ENCODE assay signal across 17 cellular contexts in genomic region chr5:172545291-172545761, GRCh38.
DNase-seq lines count a peak whose midpoint lies in the region; ATAC-seq and TF ChIP-seq lines count a peak whose summit lies in the region.
"Had no signal": no experiment of that assay in that cellular context is flagged by ENCODE, and none has a peak within 500 bp of the region (broad histone marks: within the 10 kb centered on the region; RNA-seq: fewer than 3 reads in every experiment).

No MANE protein-coding gene starts in this region.

- CTCF ChIA-PET in HEK293 (lab: Yijun Ruan, JAX): no interaction called here

- H4K20me1 ChIP-seq in Karpas-422 (ENCODE audit: insufficient read depth, low read depth, low read length): no peaks in the 10 kb centered on the region
- H4K20me1 ChIP-seq: BLaER1 treated with 17β-estradiol and CSF1 and Interleukin-3, amounts not matched to agents 10 nM and 100 nM had no signal

- H3K4me3 ChIP-seq in HEK293 (ENCODE audit: low read depth, low read length) (no peak overlapping the region), endodermal cell (ENCODE audit: low read length) (no peak overlapping the region), sigmoid colon (no peak overlapping the region), Karpas-422 (ENCODE audit: low read length) (no peak overlapping the region)
- H3K4me3 ChIP-seq: BLaER1 treated with 17β-estradiol and CSF1 and Interleukin-3, amounts not matched to agents 10 nM and 100 nM; GM23338 had no signal

- TF ChIP-seq CTCF in HEK293 (tag by site-specific recombination; IDR thresholded peaks at IDR 0.05) (no peak), endodermal cell (conservative IDR thresholded peaks at IDR 0.05) (no peak), sigmoid colon (IDR thresholded peaks at IDR 0.05) (no peak)

- no peak for TF ChIP-seq EP300 in sigmoid colon (IDR thresholded peaks at IDR 0.05)

- H3K9ac ChIP-seq in endodermal cell (ENCODE audit: extremely low read depth, low read length, poor library complexity, severe bottlenecking) (no peak overlapping the region), Karpas-422 (ENCODE audit: low read length) (no peak overlapping the region)
- H3K9ac ChIP-seq: BLaER1 treated with 17β-estradiol and CSF1 and Interleukin-3, amounts not matched to agents 10 nM and 100 nM; KMS-11 had no signal

- H2AFZ ChIP-seq in Karpas-422 (ENCODE audit: low read length): no peak overlapping the region
- H2AFZ ChIP-seq: GM23338 had no signal

- H3K36me3 ChIP-seq in HEK293 (ENCODE audit: control insufficient read depth in 2 of 2, insufficient read depth in 1 of 2, low read length in 2 of 2) (no peaks in the 10 kb centered on the region), endodermal cell (ENCODE audit: control insufficient read depth, insufficient read depth, low read length) (no peaks in the 10 kb centered on the region), sigmoid colon (no peaks in the 10 kb centered on the region), Karpas-422 (ENCODE audit: insufficient read depth, low read length) (no peaks in the 10 kb centered on the region)
- H3K36me3 ChIP-seq: BLaER1 treated with 17β-estradiol and CSF1 and Interleukin-3, amounts not matched to agents 10 nM and 100 nM had no signal

- TF ChIP-seq POLR2A in sigmoid colon (IDR thresholded peaks at IDR 0.05): no peak

- peaks cover 6% of the 10 kb centered on the region for H3K27me3 Mint-ChIP-seq in endodermal cell (ENCODE audit: insufficient read depth)

- H3K4me3 Mint-ChIP-seq in endodermal cell: no peak overlapping the region
- H3K4me3 Mint-ChIP-seq: CD8-positive, alpha-beta T cell; GM23338 had no signal

- no peak for ATAC-seq in GM21576 (IDR thresholded peaks at IDR 0.05; ENCODE audit: unreplicated experiment)
- ATAC-seq: CD8-positive, alpha-beta T cell; GM23338 had no signal

- POLR2A ChIA-PET in HEK293 (lab: Yijun Ruan, JAX): no interaction called here

- H3K27ac Mint-ChIP-seq in endodermal cell: no peak overlapping the region
- H3K27ac Mint-ChIP-seq: CD8-positive, alpha-beta T cell; GM23338 had no signal

- H3K36me3 Mint-ChIP-seq in endodermal cell (ENCODE audit: low read depth): no peaks in the 10 kb centered on the region
- H3K36me3 Mint-ChIP-seq: CD8-positive, alpha-beta T cell had no signal

- H3K27me3 ChIP-seq in endodermal cell (ENCODE audit: control insufficient read depth, insufficient read depth, low read length, poor library complexity, severe bottlenecking) (no peaks in the 10 kb centered on the region), sigmoid colon (no peaks in the 10 kb centered on the region), Karpas-422 (ENCODE audit: low read length) (no peaks in the 10 kb centered on the region)
- H3K27me3 ChIP-seq: BLaER1 treated with 17β-estradiol and CSF1 and Interleukin-3, amounts not matched to agents 10 nM and 100 nM had no signal

- no peaks in the 10 kb centered on the region for H3K4me1 ChIP-seq in HEK293 (ENCODE audit: control insufficient read depth, insufficient read depth, low read length)
- no peaks in the 10 kb centered on the region for H3K4me1 ChIP-seq in endodermal cell (ENCODE audit: control insufficient read depth, insufficient read depth, low read length)
- H3K4me1 ChIP-seq in sigmoid colon: peaks cover 0 to 81% (median 74%) of the 10 kb centered on the region in 4 donors
- no peaks in the 10 kb centered on the region for H3K4me1 ChIP-seq in Karpas-422 (ENCODE audit: low read length)

- intact Hi-C loops in sigmoid colon (cut with DNase I): no loop called here

- 91 to 95% methylated on average over 5 to 8 of the region's 8 CpGs for WGBS in endodermal cell (ENCODE audit: insufficient coverage in 1 of 2, insufficient read length in 1 of 2), 2 experiments
- 83 to 90% methylated on average over 8 of the region's 8 CpGs for WGBS in sigmoid colon, 2 donors

- H3K27ac ChIP-seq in HEK293 (ENCODE audit: extremely low read depth, low read depth, low read length) (no peak overlapping the region), endodermal cell (ENCODE audit: low read depth, low read length) (no peak overlapping the region), sigmoid colon (peak overlapping the region in 3 of 4 donors; percentile 11 to 90 (median 81)), Karpas-422 (ENCODE audit: low read length) (no peak overlapping the region)
- H3K27ac ChIP-seq: BLaER1 treated with 17β-estradiol and CSF1 and Interleukin-3, amounts not matched to agents 10 nM and 100 nM; KMS-11 had no signal

- peaks cover 8% of the 10 kb centered on the region for H3K4me1 Mint-ChIP-seq in endodermal cell

- no peaks in the 10 kb centered on the region for H3K9me2 ChIP-seq in Karpas-422 (replicated peaks; ENCODE audit: insufficient read depth, low read length)

- H3K4me2 ChIP-seq in Karpas-422 (ENCODE audit: low read depth, low read length, poor library complexity, severe bottlenecking): no peak overlapping the region
- H3K4me2 ChIP-seq: BLaER1 treated with 17β-estradiol and CSF1 and Interleukin-3, amounts not matched to agents 10 nM and 100 nM; GM23338; KMS-11 had no signal

- H3K9me3 Mint-ChIP-seq in endodermal cell: no peaks in the 10 kb centered on the region
- H3K9me3 Mint-ChIP-seq: GM23338 had no signal

- no peaks in the 10 kb centered on the region for H3K9me3 ChIP-seq in HEK293 (ENCODE audit: control insufficient read depth, insufficient read depth, low read depth, low read length)
- H3K9me3 ChIP-seq in endodermal cell (ENCODE audit: control insufficient read depth, low read length): no peaks in the 10 kb centered on the region
- no peaks in the 10 kb centered on the region for H3K9me3 ChIP-seq in sigmoid colon
- no peaks in the 10 kb centered on the region for H3K9me3 ChIP-seq in Karpas-422 (ENCODE audit: low read length)
- H3K9me3 ChIP-seq: BLaER1 treated with 17β-estradiol and CSF1 and Interleukin-3, amounts not matched to agents 10 nM and 100 nM had no signal

- DNase-seq in NCI-H524 treated with DMSO at 0.1 percent for 48 hours (lab: John Stamatoyannopoulos, UW) (peak; percentile 52), endodermal cell (peak; percentile 33), sigmoid colon (peak; percentile 60), pons (ENCODE audit: low spot score) (no peak), Karpas-422 (no peak), Ammon's horn (ENCODE audit: low spot score) (no peak)
- DNase-seq: Calu3; CD8-positive, alpha-beta T cell; NCI-H1417 treated with DMSO at 0.1 percent for 48 hours; NCI-H1930; NCI-H748 treated with DMSO at 0.1 percent for 48 hours; OCI-M1 had no signal

- no peaks in the 10 kb centered on the region for H3K79me2 ChIP-seq in Karpas-422 (ENCODE audit: low read length)

TF ChIP-seq in HEK293, 187 proteins besides CTCF, POLR2A, EP300 and RAD21:
- TF ChIP-seq ZNF341 (tag by site-specific recombination; IDR thresholded peaks at IDR 0.05; ENCODE audit: low read depth): peak; percentile 75
- TF ChIP-seq ZNF18 (tag by site-specific recombination; IDR thresholded peaks at IDR 0.05): no peak

Comparison
In these comparisons a context has a peak if more than half of its experiments do, and no peak if none do; other contexts are left out.
1. H3K27ac ChIP-seq: peak in sigmoid colon (3 of 4); none in HEK293 (single experiment), endodermal cell (single experiment) and Karpas-422 (single experiment).
2. DNase-seq: peak in NCI-H524 treated with DMSO at 0.1 percent for 48 hours (single experiment), endodermal cell (single experiment) and sigmoid colon (single experiment); none in pons (single experiment), Karpas-422 (single experiment) and Ammon's horn (single experiment).